Comparison of ENCODE assay signal across 1 cellular context in the genomic region with DNA sequence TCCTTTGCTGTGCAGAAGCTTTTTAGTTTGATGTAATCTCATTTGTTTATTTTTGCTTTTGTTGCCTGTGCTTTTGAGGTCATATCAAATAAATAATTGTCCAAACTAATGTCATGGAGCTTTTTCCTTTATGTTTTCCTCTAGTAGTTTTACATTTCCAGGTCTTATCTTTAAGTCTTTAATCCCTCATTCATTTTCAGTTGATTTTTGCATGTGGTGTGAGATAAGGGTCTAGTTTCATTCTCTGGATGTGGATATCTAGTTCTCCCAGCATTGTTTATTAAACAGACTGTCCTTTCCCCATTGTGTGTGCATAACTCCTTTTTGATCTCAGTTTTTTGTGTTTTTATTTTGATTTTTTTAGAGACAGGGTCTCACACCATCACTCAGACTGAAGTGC.
TF ChIP-seq lines count a peak whose summit lies in the region.

No MANE protein-coding gene starts in this region.

TF ChIP-seq in K562, 482 proteins besides CTCF, POLR2A, EP300 and RAD21 (continued from another document and continues in another):
- TF ChIP-seq, protein P1, sequence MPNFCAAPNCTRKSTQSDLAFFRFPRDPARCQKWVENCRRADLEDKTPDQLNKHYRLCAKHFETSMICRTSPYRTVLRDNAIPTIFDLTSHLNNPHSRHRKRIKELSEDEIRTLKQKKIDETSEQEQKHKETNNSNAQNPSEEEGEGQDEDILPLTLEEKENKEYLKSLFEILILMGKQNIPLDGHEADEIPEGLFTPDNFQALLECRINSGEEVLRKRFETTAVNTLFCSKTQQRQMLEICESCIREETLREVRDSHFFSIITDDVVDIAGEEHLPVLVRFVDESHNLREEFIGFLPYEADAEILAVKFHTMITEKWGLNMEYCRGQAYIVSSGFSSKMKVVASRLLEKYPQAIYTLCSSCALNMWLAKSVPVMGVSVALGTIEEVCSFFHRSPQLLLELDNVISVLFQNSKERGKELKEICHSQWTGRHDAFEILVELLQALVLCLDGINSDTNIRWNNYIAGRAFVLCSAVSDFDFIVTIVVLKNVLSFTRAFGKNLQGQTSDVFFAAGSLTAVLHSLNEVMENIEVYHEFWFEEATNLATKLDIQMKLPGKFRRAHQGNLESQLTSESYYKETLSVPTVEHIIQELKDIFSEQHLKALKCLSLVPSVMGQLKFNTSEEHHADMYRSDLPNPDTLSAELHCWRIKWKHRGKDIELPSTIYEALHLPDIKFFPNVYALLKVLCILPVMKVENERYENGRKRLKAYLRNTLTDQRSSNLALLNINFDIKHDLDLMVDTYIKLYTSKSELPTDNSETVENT (CRISPR knock-in tag; IDR thresholded peaks at IDR 0.05) = no peak
- TF ChIP-seq CBFA2T2 (conservative IDR thresholded peaks at IDR 0.05) = 0 out of 2 replicates have a peak, but pooled peaks have one; percentile 23
- TF ChIP-seq, protein P2, sequence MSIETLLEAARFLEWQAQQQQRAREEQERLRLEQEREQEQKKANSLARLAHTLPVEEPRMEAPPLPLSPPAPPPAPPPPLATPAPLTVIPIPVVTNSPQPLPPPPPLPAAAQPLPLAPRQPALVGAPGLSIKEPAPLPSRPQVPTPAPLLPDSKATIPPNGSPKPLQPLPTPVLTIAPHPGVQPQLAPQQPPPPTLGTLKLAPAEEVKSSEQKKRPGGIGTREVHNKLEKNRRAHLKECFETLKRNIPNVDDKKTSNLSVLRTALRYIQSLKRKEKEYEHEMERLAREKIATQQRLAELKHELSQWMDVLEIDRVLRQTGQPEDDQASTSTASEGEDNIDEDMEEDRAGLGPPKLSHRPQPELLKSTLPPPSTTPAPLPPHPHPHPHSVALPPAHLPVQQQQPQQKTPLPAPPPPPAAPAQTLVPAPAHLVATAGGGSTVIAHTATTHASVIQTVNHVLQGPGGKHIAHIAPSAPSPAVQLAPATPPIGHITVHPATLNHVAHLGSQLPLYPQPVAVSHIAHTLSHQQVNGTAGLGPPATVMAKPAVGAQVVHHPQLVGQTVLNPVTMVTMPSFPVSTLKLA (conservative IDR thresholded peaks at IDR 0.05) = no peak
- TF ChIP-seq, protein P3, sequence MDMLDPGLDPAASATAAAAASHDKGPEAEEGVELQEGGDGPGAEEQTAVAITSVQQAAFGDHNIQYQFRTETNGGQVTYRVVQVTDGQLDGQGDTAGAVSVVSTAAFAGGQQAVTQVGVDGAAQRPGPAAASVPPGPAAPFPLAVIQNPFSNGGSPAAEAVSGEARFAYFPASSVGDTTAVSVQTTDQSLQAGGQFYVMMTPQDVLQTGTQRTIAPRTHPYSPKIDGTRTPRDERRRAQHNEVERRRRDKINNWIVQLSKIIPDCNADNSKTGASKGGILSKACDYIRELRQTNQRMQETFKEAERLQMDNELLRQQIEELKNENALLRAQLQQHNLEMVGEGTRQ (CRISPR knock-in tag; IDR thresholded peaks at IDR 0.05) = no peak
- TF ChIP-seq, protein P4, sequence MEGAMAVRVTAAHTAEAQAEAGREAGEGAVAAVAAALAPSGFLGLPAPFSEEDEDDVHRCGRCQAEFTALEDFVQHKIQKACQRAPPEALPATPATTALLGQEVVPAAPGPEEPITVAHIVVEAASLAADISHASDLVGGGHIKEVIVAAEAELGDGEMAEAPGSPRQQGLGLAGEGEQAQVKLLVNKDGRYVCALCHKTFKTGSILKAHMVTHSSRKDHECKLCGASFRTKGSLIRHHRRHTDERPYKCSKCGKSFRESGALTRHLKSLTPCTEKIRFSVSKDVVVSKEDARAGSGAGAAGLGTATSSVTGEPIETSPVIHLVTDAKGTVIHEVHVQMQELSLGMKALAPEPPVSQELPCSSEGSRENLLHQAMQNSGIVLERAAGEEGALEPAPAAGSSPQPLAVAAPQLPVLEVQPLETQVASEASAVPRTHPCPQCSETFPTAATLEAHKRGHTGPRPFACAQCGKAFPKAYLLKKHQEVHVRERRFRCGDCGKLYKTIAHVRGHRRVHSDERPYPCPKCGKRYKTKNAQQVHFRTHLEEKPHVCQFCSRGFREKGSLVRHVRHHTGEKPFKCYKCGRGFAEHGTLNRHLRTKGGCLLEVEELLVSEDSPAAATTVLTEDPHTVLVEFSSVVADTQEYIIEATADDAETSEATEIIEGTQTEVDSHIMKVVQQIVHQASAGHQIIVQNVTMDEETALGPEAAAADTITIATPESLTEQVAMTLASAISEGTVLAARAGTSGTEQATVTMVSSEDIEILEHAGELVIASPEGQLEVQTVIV (CRISPR knock-in tag; IDR thresholded peaks at IDR 0.05; ENCODE audit: borderline replicate concordance) = no peak
- no peak for TF ChIP-seq ZNF778 (CRISPR knock-in tag; IDR thresholded peaks at IDR 0.05)
- no peak for TF ChIP-seq ZNF140 (CRISPR knock-in tag; IDR thresholded peaks at IDR 0.05)
- no peak for TF ChIP-seq PCBP2 (IDR thresholded peaks at IDR 0.05; ENCODE audit: low read depth, low read length, poor library complexity, severe bottlenecking)
- TF ChIP-seq SOX6 (IDR thresholded peaks at IDR 0.05) = peak; percentile 81
- no peak for TF ChIP-seq DMBX1 (CRISPR knock-in tag; IDR thresholded peaks at IDR 0.05; ENCODE audit: borderline replicate concordance)
- TF ChIP-seq, protein P5, sequence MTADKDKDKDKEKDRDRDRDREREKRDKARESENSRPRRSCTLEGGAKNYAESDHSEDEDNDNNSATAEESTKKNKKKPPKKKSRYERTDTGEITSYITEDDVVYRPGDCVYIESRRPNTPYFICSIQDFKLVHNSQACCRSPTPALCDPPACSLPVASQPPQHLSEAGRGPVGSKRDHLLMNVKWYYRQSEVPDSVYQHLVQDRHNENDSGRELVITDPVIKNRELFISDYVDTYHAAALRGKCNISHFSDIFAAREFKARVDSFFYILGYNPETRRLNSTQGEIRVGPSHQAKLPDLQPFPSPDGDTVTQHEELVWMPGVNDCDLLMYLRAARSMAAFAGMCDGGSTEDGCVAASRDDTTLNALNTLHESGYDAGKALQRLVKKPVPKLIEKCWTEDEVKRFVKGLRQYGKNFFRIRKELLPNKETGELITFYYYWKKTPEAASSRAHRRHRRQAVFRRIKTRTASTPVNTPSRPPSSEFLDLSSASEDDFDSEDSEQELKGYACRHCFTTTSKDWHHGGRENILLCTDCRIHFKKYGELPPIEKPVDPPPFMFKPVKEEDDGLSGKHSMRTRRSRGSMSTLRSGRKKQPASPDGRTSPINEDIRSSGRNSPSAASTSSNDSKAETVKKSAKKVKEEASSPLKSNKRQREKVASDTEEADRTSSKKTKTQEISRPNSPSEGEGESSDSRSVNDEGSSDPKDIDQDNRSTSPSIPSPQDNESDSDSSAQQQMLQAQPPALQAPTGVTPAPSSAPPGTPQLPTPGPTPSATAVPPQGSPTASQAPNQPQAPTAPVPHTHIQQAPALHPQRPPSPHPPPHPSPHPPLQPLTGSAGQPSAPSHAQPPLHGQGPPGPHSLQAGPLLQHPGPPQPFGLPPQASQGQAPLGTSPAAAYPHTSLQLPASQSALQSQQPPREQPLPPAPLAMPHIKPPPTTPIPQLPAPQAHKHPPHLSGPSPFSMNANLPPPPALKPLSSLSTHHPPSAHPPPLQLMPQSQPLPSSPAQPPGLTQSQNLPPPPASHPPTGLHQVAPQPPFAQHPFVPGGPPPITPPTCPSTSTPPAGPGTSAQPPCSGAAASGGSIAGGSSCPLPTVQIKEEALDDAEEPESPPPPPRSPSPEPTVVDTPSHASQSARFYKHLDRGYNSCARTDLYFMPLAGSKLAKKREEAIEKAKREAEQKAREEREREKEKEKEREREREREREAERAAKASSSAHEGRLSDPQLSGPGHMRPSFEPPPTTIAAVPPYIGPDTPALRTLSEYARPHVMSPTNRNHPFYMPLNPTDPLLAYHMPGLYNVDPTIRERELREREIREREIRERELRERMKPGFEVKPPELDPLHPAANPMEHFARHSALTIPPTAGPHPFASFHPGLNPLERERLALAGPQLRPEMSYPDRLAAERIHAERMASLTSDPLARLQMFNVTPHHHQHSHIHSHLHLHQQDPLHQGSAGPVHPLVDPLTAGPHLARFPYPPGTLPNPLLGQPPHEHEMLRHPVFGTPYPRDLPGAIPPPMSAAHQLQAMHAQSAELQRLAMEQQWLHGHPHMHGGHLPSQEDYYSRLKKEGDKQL (CRISPR knock-in tag; IDR thresholded peaks at IDR 0.05; ENCODE audit: borderline replicate concordance) = no peak
- TF ChIP-seq ZNF668 (CRISPR knock-in tag; IDR thresholded peaks at IDR 0.05) = no peak
- no peak for TF ChIP-seq TGIF2 (CRISPR knock-in tag; IDR thresholded peaks at IDR 0.05)
- no peak for TF ChIP-seq SAFB2 (IDR thresholded peaks at IDR 0.05; ENCODE audit: borderline replicate concordance, low read depth, low read length, severe bottlenecking)
- TF ChIP-seq BRCA1 (IDR thresholded peaks at IDR 0.05) = no peak
- TF ChIP-seq BRCA1 (CRISPR knock-in tag; IDR thresholded peaks at IDR 0.05) = no peak
- TF ChIP-seq, protein P6, sequence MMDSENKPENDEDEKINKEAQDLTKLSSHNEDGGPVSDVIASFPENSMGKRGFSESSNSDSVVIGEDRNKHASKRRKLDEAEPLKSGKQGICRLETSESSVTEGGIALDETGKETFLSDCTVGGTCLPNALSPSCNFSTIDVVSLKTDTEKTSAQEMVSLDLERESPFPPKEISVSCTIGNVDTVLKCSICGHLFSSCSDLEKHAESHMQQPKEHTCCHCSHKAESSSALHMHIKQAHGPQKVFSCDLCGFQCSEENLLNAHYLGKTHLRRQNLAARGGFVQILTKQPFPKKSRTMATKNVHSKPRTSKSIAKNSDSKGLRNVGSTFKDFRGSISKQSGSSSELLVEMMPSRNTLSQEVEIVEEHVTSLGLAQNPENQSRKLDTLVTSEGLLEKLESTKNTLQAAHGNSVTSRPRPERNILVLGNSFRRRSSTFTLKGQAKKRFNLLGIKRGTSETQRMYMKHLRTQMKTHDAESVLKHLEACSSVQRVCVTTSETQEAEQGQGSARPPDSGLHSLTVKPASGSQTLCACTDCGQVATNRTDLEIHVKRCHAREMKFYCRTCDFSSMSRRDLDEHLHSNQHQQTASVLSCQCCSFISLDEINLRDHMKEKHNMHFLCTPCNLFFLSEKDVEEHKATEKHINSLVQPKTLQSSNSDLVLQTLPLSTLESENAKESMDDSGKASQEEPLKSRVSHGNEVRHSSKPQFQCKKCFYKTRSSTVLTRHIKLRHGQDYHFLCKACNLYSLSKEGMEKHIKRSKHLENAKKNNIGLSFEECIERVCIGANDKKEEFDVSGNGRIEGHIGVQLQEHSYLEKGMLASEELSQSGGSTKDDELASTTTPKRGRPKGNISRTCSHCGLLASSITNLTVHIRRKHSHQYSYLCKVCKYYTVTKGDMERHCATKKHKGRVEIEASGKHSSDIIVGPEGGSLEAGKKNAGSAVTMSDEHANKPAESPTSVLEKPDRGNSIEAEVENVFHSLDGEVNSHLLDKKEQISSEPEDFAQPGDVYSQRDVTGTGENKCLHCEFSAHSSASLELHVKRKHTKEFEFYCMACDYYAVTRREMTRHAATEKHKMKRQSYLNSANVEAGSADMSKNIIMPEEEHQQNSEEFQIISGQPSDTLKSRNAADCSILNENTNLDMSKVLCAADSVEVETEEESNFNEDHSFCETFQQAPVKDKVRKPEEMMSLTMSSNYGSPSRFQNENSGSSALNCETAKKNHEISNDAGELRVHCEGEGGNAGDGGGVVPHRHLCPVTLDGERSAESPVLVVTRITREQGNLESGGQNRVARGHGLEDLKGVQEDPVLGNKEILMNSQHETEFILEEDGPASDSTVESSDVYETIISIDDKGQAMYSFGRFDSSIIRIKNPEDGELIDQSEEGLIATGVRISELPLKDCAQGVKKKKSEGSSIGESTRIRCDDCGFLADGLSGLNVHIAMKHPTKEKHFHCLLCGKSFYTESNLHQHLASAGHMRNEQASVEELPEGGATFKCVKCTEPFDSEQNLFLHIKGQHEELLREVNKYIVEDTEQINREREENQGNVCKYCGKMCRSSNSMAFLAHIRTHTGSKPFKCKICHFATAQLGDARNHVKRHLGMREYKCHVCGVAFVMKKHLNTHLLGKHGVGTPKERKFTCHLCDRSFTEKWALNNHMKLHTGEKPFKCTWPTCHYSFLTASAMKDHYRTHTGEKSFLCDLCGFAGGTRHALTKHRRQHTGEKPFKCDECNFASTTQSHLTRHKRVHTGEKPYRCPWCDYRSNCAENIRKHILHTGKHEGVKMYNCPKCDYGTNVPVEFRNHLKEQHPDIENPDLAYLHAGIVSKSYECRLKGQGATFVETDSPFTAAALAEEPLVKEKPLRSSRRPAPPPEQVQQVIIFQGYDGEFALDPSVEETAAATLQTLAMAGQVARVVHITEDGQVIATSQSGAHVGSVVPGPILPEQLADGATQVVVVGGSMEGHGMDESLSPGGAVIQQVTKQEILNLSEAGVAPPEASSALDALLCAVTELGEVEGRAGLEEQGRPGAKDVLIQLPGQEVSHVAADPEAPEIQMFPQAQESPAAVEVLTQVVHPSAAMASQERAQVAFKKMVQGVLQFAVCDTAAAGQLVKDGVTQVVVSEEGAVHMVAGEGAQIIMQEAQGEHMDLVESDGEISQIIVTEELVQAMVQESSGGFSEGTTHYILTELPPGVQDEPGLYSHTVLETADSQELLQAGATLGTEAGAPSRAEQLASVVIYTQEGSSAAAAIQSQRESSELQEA (IDR thresholded peaks at IDR 0.05; ENCODE audit: low read depth) = no peak
- TF ChIP-seq, protein P7, sequence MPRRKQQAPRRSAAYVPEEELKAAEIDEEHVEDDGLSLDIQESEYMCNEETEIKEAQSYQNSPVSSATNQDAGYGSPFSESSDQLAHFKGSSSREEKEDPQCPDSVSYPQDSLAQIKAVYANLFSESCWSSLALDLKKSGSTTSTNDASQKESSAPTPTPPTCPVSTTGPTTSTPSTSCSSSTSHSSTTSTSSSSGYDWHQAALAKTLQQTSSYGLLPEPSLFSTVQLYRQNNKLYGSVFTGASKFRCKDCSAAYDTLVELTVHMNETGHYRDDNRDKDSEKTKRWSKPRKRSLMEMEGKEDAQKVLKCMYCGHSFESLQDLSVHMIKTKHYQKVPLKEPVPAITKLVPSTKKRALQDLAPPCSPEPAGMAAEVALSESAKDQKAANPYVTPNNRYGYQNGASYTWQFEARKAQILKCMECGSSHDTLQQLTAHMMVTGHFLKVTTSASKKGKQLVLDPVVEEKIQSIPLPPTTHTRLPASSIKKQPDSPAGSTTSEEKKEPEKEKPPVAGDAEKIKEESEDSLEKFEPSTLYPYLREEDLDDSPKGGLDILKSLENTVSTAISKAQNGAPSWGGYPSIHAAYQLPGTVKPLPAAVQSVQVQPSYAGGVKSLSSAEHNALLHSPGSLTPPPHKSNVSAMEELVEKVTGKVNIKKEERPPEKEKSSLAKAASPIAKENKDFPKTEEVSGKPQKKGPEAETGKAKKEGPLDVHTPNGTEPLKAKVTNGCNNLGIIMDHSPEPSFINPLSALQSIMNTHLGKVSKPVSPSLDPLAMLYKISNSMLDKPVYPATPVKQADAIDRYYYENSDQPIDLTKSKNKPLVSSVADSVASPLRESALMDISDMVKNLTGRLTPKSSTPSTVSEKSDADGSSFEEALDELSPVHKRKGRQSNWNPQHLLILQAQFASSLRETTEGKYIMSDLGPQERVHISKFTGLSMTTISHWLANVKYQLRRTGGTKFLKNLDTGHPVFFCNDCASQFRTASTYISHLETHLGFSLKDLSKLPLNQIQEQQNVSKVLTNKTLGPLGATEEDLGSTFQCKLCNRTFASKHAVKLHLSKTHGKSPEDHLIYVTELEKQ (CRISPR knock-in tag; IDR thresholded peaks at IDR 0.05) = no peak
- no peak for TF ChIP-seq STAT5A (IDR thresholded peaks at IDR 0.05; ENCODE audit: borderline replicate concordance, low read length)
- no peak for TF ChIP-seq KDM5B (IDR thresholded peaks at IDR 0.05; ENCODE audit: insufficient replicate concordance, low read depth, low read length)
- TF ChIP-seq TOE1 (IDR thresholded peaks at IDR 0.05; ENCODE audit: borderline replicate concordance) = no peak
- TF ChIP-seq TOE1 (CRISPR knock-in tag; IDR thresholded peaks at IDR 0.05; ENCODE audit: borderline replicate concordance, low read depth) = no peak
- peak; percentile 79 for TF ChIP-seq ARID1B (IDR thresholded peaks at IDR 0.05)
